In genomic region chr2:104434363-104434792, GRCh38 we compare ENCODE assay signal across 8 cellular contexts.
DNase-seq lines count a peak whose midpoint lies in the region; ATAC-seq, FAIRE-seq and TF ChIP-seq lines count a peak whose summit lies in the region.

No MANE protein-coding gene starts in this region.

- WGBS in SK-N-SH (ENCODE audit: low lambda C conversion rate): 6% methylated on average over 13 of the region's 13 CpGs

- no peaks in the 10 kb centered on the region for H3K9me2 ChIP-seq in SK-N-SH

- no peak overlapping the region for H3K27ac Mint-ChIP-seq in CD4-positive, alpha-beta T cell
- peak overlapping the region; percentile 19 for H3K27ac Mint-ChIP-seq in type B pancreatic cell

- H3K36me3 ChIP-seq in SK-N-SH (replicated peaks in 1 of 2; ENCODE audit: control insufficient read depth in 1 of 2, insufficient read depth in 2 of 2, low read length in 1 of 2): no peaks in the 10 kb centered on the region
- H3K36me3 ChIP-seq in keratinocyte (ENCODE audit: control insufficient read depth in 2 of 2, extremely low read depth in 1 of 2, insufficient read depth in 2 of 2, low read length in 2 of 2): no peaks in the 10 kb centered on the region

- CTCF ChIA-PET in CD4-positive, alpha-beta T cell (lab: Charles Lee): no interaction called here
- CTCF ChIA-PET in SK-N-SH (lab: Yijun Ruan, JAX): interaction anchor here (1.0 to 1.4 kb wide), 2 partner anchors 10 to 415 kb away, joined by 4 read pairs; no protein-coding TSS in a partner anchor

- no peak for TF ChIP-seq CTCF in CD4-positive, alpha-beta T cell (IDR thresholded peaks at IDR 0.05)
- TF ChIP-seq CTCF in SK-N-SH (IDR thresholded peaks at IDR 0.05): no peak
- TF ChIP-seq CTCF in keratinocyte (optimal IDR thresholded peaks at IDR 0.05 in 1 of 3, IDR thresholded peaks at IDR 0.05 in 1 of 3, conservative IDR thresholded peaks at IDR 0.05 in 1 of 3; ENCODE audit: extremely low read depth in 1 of 3, insufficient read depth in 2 of 3, low read length in 3 of 3): no peak
- peak; percentile 23 for TF ChIP-seq CTCF in type B pancreatic cell (conservative IDR thresholded peaks at IDR 0.05)

- H3K27me3 ChIP-seq in CD4-positive, alpha-beta T cell (ENCODE audit: control insufficient read depth, insufficient read depth, low read length): no peaks in the 10 kb centered on the region
- H3K27me3 ChIP-seq in SK-N-SH (ENCODE audit: insufficient read depth): no peaks in the 10 kb centered on the region
- H3K27me3 ChIP-seq in keratinocyte (ENCODE audit: control insufficient read depth, extremely low read depth, insufficient read depth, low read length): no peaks in the 10 kb centered on the region

- no peak overlapping the region for H3K27ac ChIP-seq in CD4-positive, alpha-beta T cell (ENCODE audit: low read depth, low read length)
- peak overlapping the region in 1 of 2 experiments; percentile 92; a peak in 2 of 4 replicates for H3K27ac ChIP-seq in SK-N-SH (ENCODE audit: low read depth in 2 of 2, low read length in 1 of 2)
- H3K27ac ChIP-seq in keratinocyte (ENCODE audit: control insufficient read depth, insufficient read depth, low read length): no peak overlapping the region

- H3K27me3 Mint-ChIP-seq in CD4-positive, alpha-beta T cell: peaks cover 44% of the 10 kb centered on the region
- peaks cover 26% of the 10 kb centered on the region for H3K27me3 Mint-ChIP-seq in type B pancreatic cell

- peaks cover 0 to 2% of the 10 kb centered on the region in 2 experiments; a peak in 2 of 4 replicates for H3K4me1 ChIP-seq in SK-N-SH (ENCODE audit: control insufficient read depth in 1 of 2, insufficient read depth in 2 of 2, low read depth in 1 of 2, low read length in 1 of 2)
- H3K4me1 ChIP-seq in keratinocyte (ENCODE audit: control insufficient read depth, extremely low read depth, insufficient read depth, low read length): no peaks in the 10 kb centered on the region

- no peaks in the 10 kb centered on the region for H3K9me3 Mint-ChIP-seq in CD4-positive, alpha-beta T cell
- H3K9me3 Mint-ChIP-seq in type B pancreatic cell: no peaks in the 10 kb centered on the region

- peak in 1 of 2 experiments; percentile 23; a peak in 1 of 4 replicates for TF ChIP-seq EP300 in SK-N-SH (IDR thresholded peaks at IDR 0.05; ENCODE audit: borderline replicate concordance in 1 of 2, low read depth in 1 of 2, low read length in 1 of 2)

- TF ChIP-seq RAD21 in SK-N-SH (IDR thresholded peaks at IDR 0.05; ENCODE audit: low read length): no peak

- intact Hi-C loops in CD4-positive, alpha-beta T cell (cut with DNase I, micrococcal nuclease): no loop called here

- no peaks in the 10 kb centered on the region for H3F3A ChIP-seq in SK-N-SH (replicated peaks; ENCODE audit: insufficient read depth)

- H3K79me2 ChIP-seq in SK-N-SH (ENCODE audit: insufficient read depth) (no peaks in the 10 kb centered on the region), keratinocyte (ENCODE audit: control insufficient read depth, insufficient read depth, low read length) (no peaks in the 10 kb centered on the region)

- DNase-seq in CD4-positive, alpha-beta T cell: no peak
- DNase-seq in SK-N-SH (peak; percentile 54), keratinocyte (ENCODE audit: low read depth, low spot score) (no peak), type B pancreatic cell (ENCODE audit: extremely low spot score, unreplicated experiment) (no peak), NCI-H187 treated with DMSO at 0.1 percent for 48 hours (lab: John Stamatoyannopoulos, UW) (no peak)
- DNase-seq in stimulated activated CD4-positive, alpha-beta T cell treated with anti-CD3 and anti-CD28 coated beads, Interleukin-4, amount 100 ng/mL, for 24 hours: no peak

- POLR2A ChIA-PET in CD4-positive, alpha-beta T cell (lab: Charles Lee): interaction anchor here (0.9 kb wide), 1 partner anchor 14 kb away, joined by 3 read pairs; no protein-coding TSS in a partner anchor
- POLR2A ChIA-PET in SK-N-SH (lab: Yijun Ruan, JAX): no interaction called here

- H3K4me2 ChIP-seq in SK-N-SH (no peak overlapping the region), keratinocyte (ENCODE audit: control insufficient read depth, extremely low read depth, insufficient read depth, low read depth, low read length) (peak overlapping the region; percentile 34)

- H3K9me3 ChIP-seq in CD4-positive, alpha-beta T cell (ENCODE audit: control insufficient read depth, low read length): no peaks in the 10 kb centered on the region
- H3K9me3 ChIP-seq in SK-N-SH: no peaks in the 10 kb centered on the region; the same call in 1 of the 2 replicates
- no peaks in the 10 kb centered on the region for H3K9me3 ChIP-seq in keratinocyte (ENCODE audit: control insufficient read depth, low read depth, low read length)

- H2AFZ ChIP-seq in SK-N-SH (ENCODE audit: low read depth): no peak overlapping the region
- peak overlapping the region; percentile 46 for H2AFZ ChIP-seq in keratinocyte (ENCODE audit: control insufficient read depth, low read length)

- dilution Hi-C loops in keratinocyte (cut with MboI; ENCODE audit: extremely low pct_ligation_motif_present, low sequenced_read_pairs): loop anchor here (25.0 kb wide), 1 partner anchor 103 kb away; no protein-coding TSS in a partner anchor

- H3K9ac ChIP-seq in SK-N-SH (no peak overlapping the region), keratinocyte (ENCODE audit: control insufficient read depth, extremely low read depth, insufficient read depth, low read length) (no peak overlapping the region)

- H3K4me3 Mint-ChIP-seq in CD4-positive, alpha-beta T cell: peak overlapping the region; percentile 75
- H3K4me3 Mint-ChIP-seq in type B pancreatic cell: peak overlapping the region; percentile 81

- H3K9me1 ChIP-seq in keratinocyte (ENCODE audit: control insufficient read depth, extremely low read depth, insufficient read depth, low read length): no peaks in the 10 kb centered on the region

- H3K36me3 Mint-ChIP-seq in CD4-positive, alpha-beta T cell (ENCODE audit: low read depth): no peaks in the 10 kb centered on the region
- no peaks in the 10 kb centered on the region for H3K36me3 Mint-ChIP-seq in type B pancreatic cell

- no peaks in the 10 kb centered on the region for H4K20me1 ChIP-seq in SK-N-SH (ENCODE audit: insufficient read depth)
- H4K20me1 ChIP-seq in keratinocyte (ENCODE audit: control insufficient read depth, extremely low read depth, insufficient read depth, low read length): no peaks in the 10 kb centered on the region

- H3K4me3 ChIP-seq in SK-N-SH (ENCODE audit: low read depth in 2 of 2, low read length in 1 of 2): peak overlapping the region in 1 of 2 experiments; percentile 35; a peak in 1 of 4 replicates
- H3K4me3 ChIP-seq in keratinocyte (ENCODE audit: control insufficient read depth in 2 of 3, extremely low read depth in 1 of 3, insufficient read depth in 2 of 3, low read depth in 1 of 3, low read length in 3 of 3): no peak overlapping the region

- ATAC-seq in CD4-positive, alpha-beta T cell (ENCODE audit: poor library complexity): no peak
- ATAC-seq in GM19023 (IDR thresholded peaks at IDR 0.05; ENCODE audit: unreplicated experiment) (peak; percentile 75), HG03175 (IDR thresholded peaks at IDR 0.05; ENCODE audit: unreplicated experiment) (peak; percentile 65)

- no peak for FAIRE-seq in keratinocyte (lab: Jason Lieb, UNC)

- H3K4me1 Mint-ChIP-seq in CD4-positive, alpha-beta T cell (ENCODE audit: low read depth): peaks cover 11% of the 10 kb centered on the region
- peaks cover 5% of the 10 kb centered on the region for H3K4me1 Mint-ChIP-seq in type B pancreatic cell (ENCODE audit: unreplicated experiment)

TF ChIP-seq in SK-N-SH, 30 proteins besides CTCF, POLR2A, EP300 and RAD21 (continues in another document):
- TF ChIP-seq MEF2A (IDR thresholded peaks at IDR 0.05; ENCODE audit: borderline replicate concordance, low read depth) (no peak), REST (IDR thresholded peaks at IDR 0.05; ENCODE audit: low read depth, low read length) (no peak), ZBTB33 (IDR thresholded peaks at IDR 0.05; ENCODE audit: borderline replicate concordance, low read depth) (no peak)
